In the genomic region with DNA sequence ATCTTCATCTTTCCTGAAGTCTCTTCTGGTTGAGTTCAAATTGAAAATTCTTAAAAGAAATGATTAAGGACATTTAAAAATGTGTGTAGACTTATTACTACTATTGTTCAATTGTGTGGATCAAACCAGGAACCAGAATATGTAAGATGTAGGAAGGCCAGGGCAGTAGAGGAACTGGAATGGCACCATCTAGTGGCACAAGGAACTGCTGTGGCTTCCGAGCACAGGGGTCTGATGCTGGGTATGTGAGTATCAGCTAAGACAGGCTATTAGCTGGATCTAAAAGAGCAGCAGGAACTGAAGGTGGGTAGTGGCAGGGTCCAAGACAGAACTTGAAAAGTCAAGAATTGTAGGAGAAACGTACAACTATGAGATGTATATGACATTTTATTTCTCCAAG, we compare ENCODE assay signal across 8 cellular contexts.
DNase-seq lines count a peak whose midpoint lies in the region; ATAC-seq and TF ChIP-seq lines count a peak whose summit lies in the region.

No MANE protein-coding gene starts in this region.

- no peak overlapping the region for H3K9ac ChIP-seq in DND-41 (ENCODE audit: low read depth, low read length)

- no peaks in the 10 kb centered on the region for H3K79me2 ChIP-seq in DND-41 (ENCODE audit: insufficient read depth, low read length)

- H4K20me1 ChIP-seq in DND-41 (ENCODE audit: insufficient read depth, low read length): no peaks in the 10 kb centered on the region

- peak; percentile 75 for TF ChIP-seq CTCF in DND-41 (IDR thresholded peaks at IDR 0.05; ENCODE audit: borderline replicate concordance, extremely low read depth, low read length, poor library complexity, severe bottlenecking)
- no peak for TF ChIP-seq CTCF in GM20000 (IDR thresholded peaks at IDR 0.05; ENCODE audit: extremely low read depth, missing control alignments)
- peak; percentile 50 for TF ChIP-seq CTCF in LNCAP (IDR thresholded peaks at IDR 0.05)
- no peak for TF ChIP-seq CTCF in tibial artery (IDR thresholded peaks at IDR 0.05)

- H3K4me3 ChIP-seq in DND-41 (ENCODE audit: low read depth in 1 of 2, low read length in 2 of 2) (no peak overlapping the region), tibial artery (no peak overlapping the region)

- H3K4me1 ChIP-seq in DND-41 (ENCODE audit: insufficient read depth, low read length) (no peaks in the 10 kb centered on the region), tibial artery (no peaks in the 10 kb centered on the region)

- H3K36me3 ChIP-seq in DND-41 (ENCODE audit: insufficient read depth, low read length): no peaks in the 10 kb centered on the region
- H3K36me3 ChIP-seq in tibial artery: no peaks in the 10 kb centered on the region

- H3K27me3 ChIP-seq in DND-41 (ENCODE audit: insufficient read depth, low read length, poor library complexity) (no peaks in the 10 kb centered on the region), tibial artery (no peaks in the 10 kb centered on the region)

- no peak overlapping the region for H3K4me2 ChIP-seq in DND-41 (ENCODE audit: insufficient read depth, low read length)

- H3K9me3 ChIP-seq in DND-41 (ENCODE audit: insufficient read depth, low read length, severe bottlenecking) (no peaks in the 10 kb centered on the region), tibial artery (no peaks in the 10 kb centered on the region)

- H2AFZ ChIP-seq in DND-41 (ENCODE audit: low read depth, low read length): no peak overlapping the region

- H3K27ac ChIP-seq in DND-41 (ENCODE audit: low read length) (no peak overlapping the region), tibial artery (no peak overlapping the region)

- DNase-seq in DND-41: peak; percentile 22
- peak; percentile 11 for DNase-seq in GM20000 (ENCODE audit: low spot score)
- DNase-seq in amniotic epithelial cell (ENCODE audit: low read depth): peak; percentile 2
- peak; percentile 49 for DNase-seq in midbrain (lab: John Stamatoyannopoulos, UW)
- DNase-seq in activated CD4-positive, alpha-beta T cell treated with anti-CD3 and anti-CD28 coated beads for 4 hours: no peak
- no peak for DNase-seq in tibial artery
- DNase-seq in NCI-H1694 (lab: John Stamatoyannopoulos, UW): no peak

- intact Hi-C loops in tibial artery (cut with DNase I; ENCODE audit: low total_unique reads): no loop called here

- ATAC-seq in DND-41 (ENCODE audit: insufficient read depth, low read depth): peak; percentile 85

Comparison
In these comparisons a context has a peak if more than half of its experiments do, and no peak if none do; other contexts are left out.
1. DNase-seq: peak in DND-41 (single experiment), GM20000 (single experiment), amniotic epithelial cell (single experiment) and midbrain (single experiment); none in activated CD4-positive, alpha-beta T cell treated with anti-CD3 and anti-CD28 coated beads for 4 hours (0 of 2), tibial artery (0 of 2) and NCI-H1694 (single experiment).
2. CTCF ChIP-seq: peak in DND-41 (single experiment) and LNCAP (single experiment); none in GM20000 (single experiment) and tibial artery (0 of 2).